8 cellular contexts compared by ENCODE assay signal in genomic region chr6:32668226-32668747, GRCh38. TPM values are rescaled to one million over a fixed set of nuclear protein-coding genes. Genes with fewer than 3 reads are reported as not detected.
DNase-seq lines count a peak whose midpoint lies in the region; ATAC-seq and TF ChIP-seq lines count a peak whose summit lies in the region.

No MANE protein-coding gene starts in this region.

- peak in 1 of 4 donors; percentile 39 for TF ChIP-seq POLR2A in esophagus squamous epithelium (IDR thresholded peaks at IDR 0.05)

- H3K9me3 Mint-ChIP-seq in activated CD4-positive, alpha-beta memory T cell treated with anti-CD3 and anti-CD28 coated beads, Interleukin-2, amount 10 ng/mL, durations not matched to agents 7 days and 5 days: peaks cover 15% of the 10 kb centered on the region

- TF ChIP-seq CTCF in DND-41 (IDR thresholded peaks at IDR 0.05; ENCODE audit: borderline replicate concordance, extremely low read depth, low read length, poor library complexity, severe bottlenecking) (no peak), heart right ventricle (IDR thresholded peaks at IDR 0.05) (no peak), esophagus squamous epithelium (IDR thresholded peaks at IDR 0.05) (no peak), BE2C (IDR thresholded peaks at IDR 0.05; ENCODE audit: low read depth, low read length) (no peak)

- DNase-seq in DND-41 (no peak), heart right ventricle (peak in 1 of 2 donors; percentile 78), esophagus squamous epithelium (lab: John Stamatoyannopoulos, UW) (no peak), BE2C (no peak)
- DNase-seq in activated CD4-positive, alpha-beta memory T cell treated with anti-CD3 and anti-CD28 coated beads, Interleukin-2, amount 10 ng/mL, durations not matched to agents 7 days and 5 days: peak; percentile 66
- peak in 2 of 3 experiments; percentile 24 to 26 for DNase-seq in stimulated activated CD4-positive, alpha-beta T cell treated with anti-CD3 and anti-CD28 coated beads, TNF-alpha, amount 100 ng/mL, for 24 hours (ENCODE audit: low read depth in 3 of 3)

- ATAC-seq in DND-41 (ENCODE audit: insufficient read depth, low read depth) (peak; percentile 27; the same call in 1 of the 3 replicates), GM19463 (IDR thresholded peaks at IDR 0.05; ENCODE audit: unreplicated experiment) (peak; percentile 65), HG03460 (IDR thresholded peaks at IDR 0.05; ENCODE audit: unreplicated experiment) (peak; percentile 53), heart right ventricle (peak; percentile 61 to 90 (median 78))

- no peaks in the 10 kb centered on the region for H3K4me1 ChIP-seq in DND-41 (ENCODE audit: insufficient read depth, low read length)
- peaks cover 0 to 12% (median 0%) of the 10 kb centered on the region in 9 donors for H3K4me1 ChIP-seq in heart right ventricle
- no peaks in the 10 kb centered on the region for H3K4me1 ChIP-seq in esophagus squamous epithelium
- no peaks in the 10 kb centered on the region for H3K4me1 ChIP-seq in BE2C

- POLR2A ChIA-PET in activated CD4-positive, alpha-beta memory T cell treated with anti-CD3 and anti-CD28 coated beads, Interleukin-2, amount 10 ng/mL, durations not matched to agents 7 days and 5 days (lab: Charles Lee): interaction anchor here (1.0 kb wide), 2 partner anchors 17 to 31 kb away, joined by 3 to 4 read pairs; partner anchors contain the start of gene HLA-DQA1

- H3K4me1 Mint-ChIP-seq in activated CD4-positive, alpha-beta memory T cell treated with anti-CD3 and anti-CD28 coated beads, Interleukin-2, amount 10 ng/mL, durations not matched to agents 7 days and 5 days: peaks cover 55% of the 10 kb centered on the region

- H3K36me3 ChIP-seq in DND-41 (ENCODE audit: insufficient read depth, low read length): no peaks in the 10 kb centered on the region
- H3K36me3 ChIP-seq in heart right ventricle: no peaks in the 10 kb centered on the region
- no peaks in the 10 kb centered on the region for H3K36me3 ChIP-seq in esophagus squamous epithelium
- H3K36me3 ChIP-seq in BE2C: no peaks in the 10 kb centered on the region

- 40 to 49% methylated on average over 5 of the region's 5 CpGs for WGBS in heart right ventricle, 2 donors
- 15 to 23% methylated on average over 5 of the region's 5 CpGs for WGBS in esophagus squamous epithelium, 2 donors

- no peak overlapping the region for H2AFZ ChIP-seq in DND-41 (ENCODE audit: low read depth, low read length)

- peak overlapping the region; percentile 34 for H3K27ac Mint-ChIP-seq in activated CD4-positive, alpha-beta memory T cell treated with anti-CD3 and anti-CD28 coated beads, Interleukin-2, amount 10 ng/mL, durations not matched to agents 7 days and 5 days

- no peaks in the 10 kb centered on the region for H3K27me3 ChIP-seq in DND-41 (ENCODE audit: insufficient read depth, low read length, poor library complexity)
- H3K27me3 ChIP-seq in heart right ventricle: peaks cover 0 to 14% (median 0%) of the 10 kb centered on the region in 7 donors
- no peaks in the 10 kb centered on the region for H3K27me3 ChIP-seq in esophagus squamous epithelium
- peaks cover 8% of the 10 kb centered on the region for H3K27me3 ChIP-seq in BE2C

- no peaks in the 10 kb centered on the region for H3K79me2 ChIP-seq in DND-41 (ENCODE audit: insufficient read depth, low read length)

- no peak overlapping the region for H3K9ac ChIP-seq in DND-41 (ENCODE audit: low read depth, low read length)

- no peaks in the 10 kb centered on the region for H4K20me1 ChIP-seq in DND-41 (ENCODE audit: insufficient read depth, low read length)

- H3K9me3 ChIP-seq in DND-41 (ENCODE audit: insufficient read depth, low read length, severe bottlenecking) (peaks cover 14% of the 10 kb centered on the region), heart right ventricle (peaks cover 0 to 16% (median 0%) of the 10 kb centered on the region in 11 donors), esophagus squamous epithelium (no peaks in the 10 kb centered on the region), BE2C (no peaks in the 10 kb centered on the region)

- H3K4me3 Mint-ChIP-seq in activated CD4-positive, alpha-beta memory T cell treated with anti-CD3 and anti-CD28 coated beads, Interleukin-2, amount 10 ng/mL, durations not matched to agents 7 days and 5 days: no peak overlapping the region

- H3K27me3 Mint-ChIP-seq in activated CD4-positive, alpha-beta memory T cell treated with anti-CD3 and anti-CD28 coated beads, Interleukin-2, amount 10 ng/mL, durations not matched to agents 7 days and 5 days: peaks cover 8% of the 10 kb centered on the region

- no peak overlapping the region for H3K27ac ChIP-seq in DND-41 (ENCODE audit: low read length)
- peak overlapping the region in 6 of 10 donors; percentile 21 to 79 (median 70) for H3K27ac ChIP-seq in heart right ventricle
- H3K27ac ChIP-seq in esophagus squamous epithelium: peak overlapping the region in 2 of 4 donors; percentile 42 to 44

- H3K36me3 Mint-ChIP-seq in activated CD4-positive, alpha-beta memory T cell treated with anti-CD3 and anti-CD28 coated beads, Interleukin-2, amount 10 ng/mL, durations not matched to agents 7 days and 5 days (ENCODE audit: low read depth): peaks cover 34% of the 10 kb centered on the region

- CTCF ChIA-PET in activated CD4-positive, alpha-beta memory T cell treated with anti-CD3 and anti-CD28 coated beads, Interleukin-2, amount 10 ng/mL, durations not matched to agents 7 days and 5 days (lab: Charles Lee): interaction anchor here (0.6 to 1.6 kb wide), 3 partner anchors 17 to 210 kb away, joined by 3 to 5 read pairs (median 5); no protein-coding TSS in a partner anchor

- no peak overlapping the region for H3K4me3 ChIP-seq in DND-41 (ENCODE audit: low read depth in 1 of 2, low read length in 2 of 2)
- no peak overlapping the region for H3K4me3 ChIP-seq in heart right ventricle
- H3K4me3 ChIP-seq in esophagus squamous epithelium: no peak overlapping the region
- no peak overlapping the region for H3K4me3 ChIP-seq in BE2C (ENCODE audit: low read depth, low read length)

- H3K4me2 ChIP-seq in DND-41 (ENCODE audit: insufficient read depth, low read length): no peak overlapping the region

- intact Hi-C loops in heart right ventricle (cut with DNase I): loop anchor here in 1 of 10 donors (5.0 kb wide), 1 partner anchor 36 kb away; no protein-coding TSS in a partner anchor
- intact Hi-C loops in esophagus squamous epithelium (cut with DNase I): no loop called here

RNA-seq across cellular contexts. Expression of gene HLA-DQB1, which starts 1.8 kb away (rescaled TPM):
- total RNA-seq in activated CD4-positive, alpha-beta memory T cell treated with anti-CD3 and anti-CD28 coated beads, Interleukin-2, amount 10 ng/mL, durations not matched to agents 7 days and 5 days: 10 to 100 TPM; 74.4 to 74.6 TPM
- 10 to 100 TPM in 6 of 10 donors, 1 to 10 TPM in 4; 6.2 to 73.7 (median 14.4) TPM for total RNA-seq in heart right ventricle
- 10 to 100 TPM; 18.8 to 81.2 TPM for polyA plus RNA-seq in heart right ventricle
- total RNA-seq in esophagus squamous epithelium: 1 to 10 TPM in 2 of 4 donors, under 1 TPM in 2; 0.13 to 9.3 (median 1.5) TPM
- polyA plus RNA-seq in BE2C (2012; ENCODE audit: insufficient read depth, insufficient read length, low read depth): not detected

RNA-seq across cellular contexts. Expression of gene HLA-DQA1, which starts 31.1 kb away (rescaled TPM):
- total RNA-seq in activated CD4-positive, alpha-beta memory T cell treated with anti-CD3 and anti-CD28 coated beads, Interleukin-2, amount 10 ng/mL, durations not matched to agents 7 days and 5 days: 10 to 100 TPM; 35.4 to 41.1 TPM
- total RNA-seq in heart right ventricle (100 to 1,000 TPM in 1 of 10 donors, 10 to 100 TPM in 7, 1 to 10 TPM in 2; 1.3 to 136 (median 16.2) TPM), esophagus squamous epithelium (1 to 10 TPM in 3 of 4 donors, under 1 TPM in 1; 0.31 to 9.0 (median 5.1) TPM)
- polyA plus RNA-seq in heart right ventricle: 1 to 10 TPM; 5.9 to 9.6 TPM
- 0.88 TPM for polyA plus RNA-seq in BE2C (2012; ENCODE audit: insufficient read depth, insufficient read length, low read depth)

Comparison
In these comparisons a context has a peak if more than half of its experiments do, and no peak if none do; other contexts are left out.
1. ATAC-seq: peak in every context shown above with its lines; median percentile 78 in heart right ventricle; 65 in GM19463; 53 in HG03460; 27 in DND-41.
2. DNase-seq: peak in activated CD4-positive, alpha-beta memory T cell treated with anti-CD3 and anti-CD28 coated beads, Interleukin-2, amount 10 ng/mL, durations not matched to agents 7 days and 5 days (single experiment) and stimulated activated CD4-positive, alpha-beta T cell treated with anti-CD3 and anti-CD28 coated beads, TNF-alpha, amount 100 ng/mL, for 24 hours (2 of 3); none in DND-41 (single experiment), esophagus squamous epithelium (single experiment) and BE2C (single experiment).